ENCODE assay signal across 8 cellular contexts in genomic region chr13:50082426-50083283, GRCh38.
DNase-seq lines count a peak whose midpoint lies in the region; ATAC-seq and TF ChIP-seq lines count a peak whose summit lies in the region.

No MANE protein-coding gene starts in this region.

- H3K4me1 ChIP-seq in colonic mucosa: no peaks in the 10 kb centered on the region

- TF ChIP-seq CTCF in colonic mucosa (IDR thresholded peaks at IDR 0.05) (no peak), lower leg skin (IDR thresholded peaks at IDR 0.05) (no peak)

- peak; percentile 71 for ATAC-seq in GM19043 (IDR thresholded peaks at IDR 0.05; ENCODE audit: low read depth, unreplicated experiment)
- ATAC-seq in HG03354 (IDR thresholded peaks at IDR 0.05; ENCODE audit: poor library complexity, severe bottlenecking, unreplicated experiment): peak; percentile 66

- H3K9me3 ChIP-seq in colonic mucosa: no peaks in the 10 kb centered on the region

- no peaks in the 10 kb centered on the region for H3K36me3 ChIP-seq in colonic mucosa

- H3K27me3 ChIP-seq in colonic mucosa: no peaks in the 10 kb centered on the region

- TF ChIP-seq POLR2A in lower leg skin (IDR thresholded peaks at IDR 0.05): no peak

- DNase-seq in Ammon's horn (ENCODE audit: low spot score) (peak; percentile 22), NCI-H446 treated with DMSO at 0.1 percent for 48 hours (lab: John Stamatoyannopoulos, UW) (peak; percentile 34), colonic mucosa (peak; percentile 94), lower leg skin (ENCODE audit: low spot score in 2 of 2) (peak in 1 of 2 donors; percentile 56)
- peak; percentile 64 to 67 for DNase-seq in activated CD4-positive, alpha-beta T cell treated with anti-CD3 and anti-CD28 coated beads for 24 hours (ENCODE audit: low read depth in 2 of 2)
- DNase-seq in stimulated activated CD8-positive, alpha-beta memory T cell treated with anti-CD3 and anti-CD28 coated beads, Interleukin-12 subunit alpha, Interleukin-12 subunit beta, amount 100 ng/mL, for 24 hours (ENCODE audit: extremely low read depth): peak; percentile 56

- peak overlapping the region; percentile 70 for H3K4me3 ChIP-seq in colonic mucosa
- peak overlapping the region; percentile 35 for H3K4me3 ChIP-seq in lower leg skin (ENCODE audit: low read depth, poor library complexity, severe bottlenecking)

- peak overlapping the region; percentile 89 for H3K27ac ChIP-seq in colonic mucosa

- WGBS in lower leg skin, 2 donors: 3 to 5% methylated on average over 28 of the region's 28 CpGs

- intact Hi-C loops in colonic mucosa (cut with DNase I): loop anchor here (5.0 kb wide), 1 partner anchor 85 kb away; the partner anchor contains the start of gene TRIM13
- intact Hi-C loops in lower leg skin (cut with DNase I; ENCODE audit: low total_unique reads): loop anchor here (5.0 kb wide), 1 partner anchor 45 kb away; no protein-coding TSS in a partner anchor

- peak overlapping the region; percentile 31 to 98 for H3K9ac ChIP-seq in colonic mucosa (ENCODE audit: low read depth in 2 of 2, low read length in 2 of 2)
